In genomic region chr2:188478724-188479123, GRCh38 we compare ENCODE assay signal across 10 cellular contexts.
DNase-seq lines count a peak whose midpoint lies in the region; ATAC-seq lines count a peak whose summit lies in the region.
"Had no signal": no experiment of that assay in that cellular context is flagged by ENCODE, and none has a peak within 500 bp of the region (broad histone marks: within the 10 kb centered on the region; RNA-seq: fewer than 3 reads in every experiment).

No MANE protein-coding gene starts in this region.

- H3K9me3 ChIP-seq in iPS-20b (ENCODE audit: insufficient read depth, low read depth, low read length), result no peaks in the 10 kb centered on the region

- no peak overlapping the region for H3K27ac ChIP-seq in iPS-20b (ENCODE audit: low read length)

- peaks cover 6% of the 10 kb centered on the region; the same call in 1 of the 2 replicates for H3K36me3 ChIP-seq in iPS-20b (ENCODE audit: insufficient read depth, low read depth, low read length)

- peaks cover 24% of the 10 kb centered on the region for H3K4me1 ChIP-seq in iPS-20b (ENCODE audit: insufficient read depth, low read length)

- no peak for DNase-seq in NOMO-1 treated with dmso at 0.1 percent for 144 hours (lab: John Stamatoyannopoulos, UW; ENCODE audit: unreplicated experiment)
- no peak for DNase-seq in NCI-H2081 treated with DMSO at 0.1 percent for 48 hours (lab: John Stamatoyannopoulos, UW)
- no peak for DNase-seq in cardiac septum (ENCODE audit: low spot score)
- DNase-seq in T-helper 1 cell, result no peak
- DNase-seq: activated CD4-positive, alpha-beta T cell treated with anti-CD3 and anti-CD28 coated beads, Interleukin-2, amount 10 ng/mL, durations not matched to agents 24 days and 14 days; NCI-H1105 treated with DMSO at 0.1 percent for 48 hours had no signal

- no peak overlapping the region for H3K9ac ChIP-seq in iPS-20b (ENCODE audit: low read depth, low read length)

- 0 out of 2 replicates have a peak overlapping the region, but pooled peaks have one; percentile 1 for H3K4me3 ChIP-seq in iPS-20b (ENCODE audit: low read length)

- intact Hi-C loops in cardiac septum (cut with DNase I), result no loop called here

- H3K27me3 ChIP-seq in iPS-20b (ENCODE audit: insufficient read depth, low read length), result no peaks in the 10 kb centered on the region

- ATAC-seq in GM18868 (IDR thresholded peaks at IDR 0.05; ENCODE audit: unreplicated experiment) (peak; percentile 97), GM21723 (IDR thresholded peaks at IDR 0.05; ENCODE audit: unreplicated experiment) (peak; percentile 99), HG03457 (IDR thresholded peaks at IDR 0.05; ENCODE audit: unreplicated experiment) (peak; percentile 95)
